ENCODE assay signal across 1 cellular context in genomic region chr19:4801085-4801619, GRCh38.
A peak's percentile ranks its signal among the peaks of the same experiment; 100 is the strongest.
TF ChIP-seq lines count a peak whose summit lies in the region.

No MANE protein-coding gene starts in this region.

TF ChIP-seq in HepG2, 621 proteins besides CTCF, POLR2A, EP300 and RAD21:
- TF ChIP-seq DMAP1 (CRISPR knock-in tag; IDR thresholded peaks at IDR 0.05) (0 out of 2 replicates have a peak, but pooled peaks have one; percentile 1), XRCC5 (optimal IDR thresholded peaks at IDR 0.05; ENCODE audit: low read length) (no peak), ZNF121 (CRISPR knock-in tag; IDR thresholded peaks at IDR 0.05) (peak; percentile 22; the same call in 1 of the 2 replicates)
